14 cellular contexts compared by ENCODE assay signal in genomic region chr12:11732023-11732422, GRCh38.
A peak's percentile ranks its signal among the peaks of the same experiment; 100 is the strongest.
DNase-seq lines count a peak whose midpoint lies in the region; ATAC-seq, FAIRE-seq and TF ChIP-seq lines count a peak whose summit lies in the region.
"Had no signal": no experiment of that assay in that cellular context is flagged by ENCODE, and none has a peak within 500 bp of the region (broad histone marks: within the 10 kb centered on the region; RNA-seq: fewer than 3 reads in every experiment).

No MANE protein-coding gene starts in this region.

- H3K4me3 Mint-ChIP-seq in T-helper 2 cell treated with Interferon-gamma antibody and Interleukin-4, amounts not matched to agents 5 μg/mL and 100 μg/mL, for 36 hours = peak overlapping the region; percentile 61
- H3K4me3 Mint-ChIP-seq: nephron had no signal

- CTCF ChIA-PET in A549 (lab: Yijun Ruan, JAX) = interaction anchor here (0.6 kb wide), 1 partner anchor 180 kb away, joined by 3 read pairs; no protein-coding TSS in a partner anchor

- H3K4me1 ChIP-seq in A549 = peaks cover 19% of the 10 kb centered on the region; the same call in 2 of the 3 replicates
- peaks cover 0 to 74% of the 10 kb centered on the region in 2 donors for H3K4me1 ChIP-seq in left lung

- POLR2A ChIA-PET in A549 (lab: Yijun Ruan, JAX) = no interaction called here

- no peaks in the 10 kb centered on the region for H3K9me3 ChIP-seq in A549
- H3K9me3 ChIP-seq in left lung = no peaks in the 10 kb centered on the region
- H3K9me3 ChIP-seq: heart left ventricle had no signal

- no peak for ATAC-seq in A549
- ATAC-seq in GM18867 (IDR thresholded peaks at IDR 0.05; ENCODE audit: unreplicated experiment) = peak; percentile 47
- no peak for ATAC-seq in left lung
- no peak for ATAC-seq in HG03045 (IDR thresholded peaks at IDR 0.05; ENCODE audit: unreplicated experiment)
- ATAC-seq: heart left ventricle had no signal

- intact Hi-C loops in left lung (cut with DNase I) = no loop called here

- H3K27ac Mint-ChIP-seq in T-helper 2 cell treated with Interferon-gamma antibody and Interleukin-4, amounts not matched to agents 5 μg/mL and 100 μg/mL, for 36 hours = peak overlapping the region; percentile 58

- H3K4me3 ChIP-seq in A549 (no peak overlapping the region), left lung (no peak overlapping the region)
- H3K4me3 ChIP-seq: heart left ventricle had no signal

- no peak for TF ChIP-seq RAD21 in A549 (conservative IDR thresholded peaks at IDR 0.05 in 1 of 2, IDR thresholded peaks at IDR 0.05 in 1 of 2)

- H3K4me1 Mint-ChIP-seq in T-helper 2 cell treated with Interferon-gamma antibody and Interleukin-4, amounts not matched to agents 5 μg/mL and 100 μg/mL, for 36 hours (ENCODE audit: low read depth) = peaks cover 43% of the 10 kb centered on the region

- peaks cover 16% of the 10 kb centered on the region for H3K36me3 Mint-ChIP-seq in T-helper 2 cell treated with Interferon-gamma antibody and Interleukin-4, amounts not matched to agents 5 μg/mL and 100 μg/mL, for 36 hours (ENCODE audit: low read depth)

- H3K9me3 Mint-ChIP-seq in T-helper 2 cell treated with Interferon-gamma antibody and Interleukin-4, amounts not matched to agents 5 μg/mL and 100 μg/mL, for 36 hours = no peaks in the 10 kb centered on the region
- H3K9me3 Mint-ChIP-seq: nephron had no signal

- H3K27me3 Mint-ChIP-seq in T-helper 2 cell treated with Interferon-gamma antibody and Interleukin-4, amounts not matched to agents 5 μg/mL and 100 μg/mL, for 36 hours (ENCODE audit: low read depth) = no peaks in the 10 kb centered on the region

- 90% methylated on average over 5 of the region's 5 CpGs for WGBS in A549 (ENCODE audit: missing lambda C conversion rate)

- peak; percentile 39 for FAIRE-seq in A549 (lab: Jason Lieb, UNC)

- H3K27me3 ChIP-seq in left lung = no peaks in the 10 kb centered on the region
- H3K27me3 ChIP-seq: heart left ventricle had no signal

- peak overlapping the region in 1 of 2 experiments; percentile 48; a peak in 2 of 6 replicates for H3K27ac ChIP-seq in A549
- H3K27ac ChIP-seq in left lung = peak overlapping the region; percentile 54 to 66
- H3K27ac ChIP-seq: C4-2B had no signal

- TF ChIP-seq CTCF in A549 (IDR thresholded peaks at IDR 0.05) = no peak
- TF ChIP-seq CTCF in left lung (IDR thresholded peaks at IDR 0.05) = no peak

- no peak for TF ChIP-seq POLR2A in A549 (IDR thresholded peaks at IDR 0.05; ENCODE audit: low read length)

- no peaks in the 10 kb centered on the region for H3K36me3 ChIP-seq in left lung
- H3K36me3 ChIP-seq: heart left ventricle had no signal

- TF ChIP-seq EP300 in A549 (IDR thresholded peaks at IDR 0.05) = no peak

- no peak overlapping the region; the same call in 2 of the 3 replicates for H3K4me2 ChIP-seq in A549

- DNase-seq in A549 (ENCODE audit: low read depth in 1 of 2, low spot score in 1 of 2) (no peak), left lung (no peak), DMS153 (lab: John Stamatoyannopoulos, UW) (no peak), mesenteric fat pad (ENCODE audit: low spot score) (no peak), UCSD-AML1 (lab: John Stamatoyannopoulos, UW; ENCODE audit: unreplicated experiment) (no peak)
- no peak for DNase-seq in T-helper 2 cell treated with Interferon-gamma antibody and Interleukin-4, amounts not matched to agents 5 μg/mL and 100 μg/mL, for 36 hours (ENCODE audit: low spot score)
- DNase-seq: activated CD4-positive, CD25-positive, alpha-beta regulatory T cell treated with anti-CD3 and anti-CD28 coated beads, Interleukin-2, amount 50 U/mL, for 72 hours; central memory CD4-positive, alpha-beta T cell; heart left ventricle; stimulated activated CD4-positive, alpha-beta T cell treated with anti-CD3 and anti-CD28 coated beads, Interleukin-4, amount 100 ng/mL, for 4 hours had no signal

TF ChIP-seq in A549, 52 proteins besides CTCF, POLR2A, EP300 and RAD21:
- TF ChIP-seq ZNF302 (CRISPR knock-in tag; IDR thresholded peaks at IDR 0.05) = no peak
- no peak for TF ChIP-seq FOXS1 (CRISPR knock-in tag; IDR thresholded peaks at IDR 0.05)
- TF ChIP-seq CEBPB (IDR thresholded peaks at IDR 0.05) = no peak
- no peak for TF ChIP-seq KDM5A (IDR thresholded peaks at IDR 0.05)
- TF ChIP-seq MAZ (IDR thresholded peaks at IDR 0.05; ENCODE audit: borderline replicate concordance, low read depth, low read length) = no peak
- TF ChIP-seq RFX5 (IDR thresholded peaks at IDR 0.05) = no peak
- no peak for TF ChIP-seq CBX2 (IDR thresholded peaks at IDR 0.05; ENCODE audit: borderline replicate concordance, low read depth)
- no peak for TF ChIP-seq TFCP2L1 (CRISPR knock-in tag; IDR thresholded peaks at IDR 0.05)
- TF ChIP-seq HES2 (IDR thresholded peaks at IDR 0.05) = no peak
- TF ChIP-seq MYC (IDR thresholded peaks at IDR 0.05; ENCODE audit: borderline replicate concordance, low read length) = no peak
- no peak for TF ChIP-seq MAFK (IDR thresholded peaks at IDR 0.05; ENCODE audit: partially characterized antibody)
- TF ChIP-seq EHF (CRISPR knock-in tag; IDR thresholded peaks at IDR 0.05) = no peak
- TF ChIP-seq BCL3 (IDR thresholded peaks at IDR 0.05) = no peak
- TF ChIP-seq HOXB5 (CRISPR knock-in tag; IDR thresholded peaks at IDR 0.05) = no peak
- no peak for TF ChIP-seq ESRRA (IDR thresholded peaks at IDR 0.05; ENCODE audit: borderline replicate concordance, low read length)
- no peak for TF ChIP-seq CBX8 (IDR thresholded peaks at IDR 0.05)
- no peak for TF ChIP-seq MAX (IDR thresholded peaks at IDR 0.05)
- TF ChIP-seq ELK1 (IDR thresholded peaks at IDR 0.05; ENCODE audit: low read depth, low read length) = no peak
- TF ChIP-seq ZSCAN20 (CRISPR knock-in tag; IDR thresholded peaks at IDR 0.05) = no peak
